In genomic region chr17:32673964-32674363, GRCh38 we compare ENCODE assay signal across 15 cellular contexts.
DNase-seq lines count a peak whose midpoint lies in the region; ATAC-seq and TF ChIP-seq lines count a peak whose summit lies in the region.
"Had no signal": no experiment of that assay in that cellular context is flagged by ENCODE, and none has a peak within 500 bp of the region (broad histone marks: within the 10 kb centered on the region; RNA-seq: fewer than 3 reads in every experiment).

No MANE protein-coding gene starts in this region.

- no peak overlapping the region for H2BK5ac ChIP-seq in mesendoderm (ENCODE audit: low read length)

- H4K5ac ChIP-seq in mesendoderm (ENCODE audit: low read length), result no peak overlapping the region

- H3K18ac ChIP-seq in mesendoderm (ENCODE audit: low read length), result no peak overlapping the region

- TF ChIP-seq CTCF in coronary artery (IDR thresholded peaks at IDR 0.05) (no peak), endothelial cell (IDR thresholded peaks at IDR 0.05; ENCODE audit: unreplicated experiment) (no peak)

- no peak overlapping the region for H4K8ac ChIP-seq in mesendoderm (ENCODE audit: low read depth, low read length)

- POLR2A ChIA-PET in activated CD4-positive, alpha-beta memory T cell treated with anti-CD3 and anti-CD28 coated beads for 36 hours (lab: Charles Lee), result no interaction called here

- H2BK120ac ChIP-seq in mesendoderm (ENCODE audit: low read depth, low read length), result no peak overlapping the region

- H3K36me3 ChIP-seq in mesendoderm (ENCODE audit: control insufficient read depth, insufficient read depth, low read length) (no peaks in the 10 kb centered on the region), aorta (ENCODE audit: control insufficient read depth in 1 of 2, insufficient read depth in 2 of 2, low read length in 1 of 2) (no peaks in the 10 kb centered on the region)
- H3K36me3 ChIP-seq: MG63 had no signal

- H3K9ac ChIP-seq in mesendoderm (ENCODE audit: low read length), result no peak overlapping the region

- H3K56ac ChIP-seq in mesendoderm (ENCODE audit: low read length), result no peak overlapping the region

- H3K4me1 ChIP-seq in mesendoderm (ENCODE audit: control insufficient read depth, low read depth, low read length) (no peaks in the 10 kb centered on the region), aorta (ENCODE audit: control insufficient read depth in 1 of 2, insufficient read depth in 2 of 2, low read length in 2 of 2) (peaks cover 0 to 4% of the 10 kb centered on the region in 2 donors)

- no peaks in the 10 kb centered on the region for H3K9me3 ChIP-seq in aorta (ENCODE audit: control insufficient read depth, low read length)
- H3K9me3 ChIP-seq: MG63 had no signal

- H3K4me3 ChIP-seq in coronary artery (no peak overlapping the region), mesendoderm (ENCODE audit: low read length) (no peak overlapping the region), aorta (ENCODE audit: low read length in 2 of 2) (no peak overlapping the region)
- H3K4me3 ChIP-seq: MG63, PC-9 had no signal

- ATAC-seq in aorta (ENCODE audit: low FRiP score), result no peak

- H3K4me3 Mint-ChIP-seq in activated CD4-positive, alpha-beta memory T cell treated with anti-CD3 and anti-CD28 coated beads for 36 hours, result no peak overlapping the region
- H3K4me3 Mint-ChIP-seq in endothelial cell (ENCODE audit: unreplicated experiment), result no peak overlapping the region
- H3K4me3 Mint-ChIP-seq: B cell; CD4-positive, alpha-beta T cell had no signal

- H3K4me2 ChIP-seq in mesendoderm (ENCODE audit: low read length), result no peak overlapping the region
- H3K4me2 ChIP-seq: PC-9 had no signal

- no peak overlapping the region for H3K27ac Mint-ChIP-seq in activated CD4-positive, alpha-beta memory T cell treated with anti-CD3 and anti-CD28 coated beads for 36 hours
- H3K27ac Mint-ChIP-seq in endothelial cell (ENCODE audit: unreplicated experiment), result no peak overlapping the region
- H3K27ac Mint-ChIP-seq: B cell; CD4-positive, alpha-beta T cell had no signal

- no peak overlapping the region for H2AK5ac ChIP-seq in mesendoderm (ENCODE audit: low read length)

- no peak overlapping the region for H3K23ac ChIP-seq in mesendoderm (ENCODE audit: low read length)

- CTCF ChIA-PET in activated CD4-positive, alpha-beta memory T cell treated with anti-CD3 and anti-CD28 coated beads for 36 hours (lab: Charles Lee), result interaction anchor here (0.7 to 3.6 kb wide), 4 partner anchors 12 to 211 kb away, joined by 3 to 14 read pairs (median 4); no protein-coding TSS in a partner anchor

- H3K36me3 Mint-ChIP-seq in activated CD4-positive, alpha-beta memory T cell treated with anti-CD3 and anti-CD28 coated beads for 36 hours, result peaks cover 10% of the 10 kb centered on the region
- peaks cover 5% of the 10 kb centered on the region for H3K36me3 Mint-ChIP-seq in endothelial cell (ENCODE audit: low read depth, unreplicated experiment)

- no peak overlapping the region for H3K4ac ChIP-seq in mesendoderm (ENCODE audit: low read depth, low read length)

- no peaks in the 10 kb centered on the region for H3K27me3 Mint-ChIP-seq in activated CD4-positive, alpha-beta memory T cell treated with anti-CD3 and anti-CD28 coated beads for 36 hours
- H3K27me3 Mint-ChIP-seq in endothelial cell (ENCODE audit: unreplicated experiment), result no peaks in the 10 kb centered on the region
- H3K27me3 Mint-ChIP-seq: B cell; CD4-positive, alpha-beta T cell had no signal

- peaks cover 5% of the 10 kb centered on the region for H3K9me3 Mint-ChIP-seq in activated CD4-positive, alpha-beta memory T cell treated with anti-CD3 and anti-CD28 coated beads for 36 hours
- peaks cover 6% of the 10 kb centered on the region for H3K9me3 Mint-ChIP-seq in endothelial cell (ENCODE audit: unreplicated experiment)

- H3K4me1 Mint-ChIP-seq in activated CD4-positive, alpha-beta memory T cell treated with anti-CD3 and anti-CD28 coated beads for 36 hours (ENCODE audit: low read depth), result no peaks in the 10 kb centered on the region
- no peaks in the 10 kb centered on the region for H3K4me1 Mint-ChIP-seq in endothelial cell (ENCODE audit: unreplicated experiment)
- H3K4me1 Mint-ChIP-seq: B cell had no signal

- H3K27ac ChIP-seq in coronary artery (peak overlapping the region; percentile 4 to 32), mesendoderm (ENCODE audit: low read depth, low read length) (no peak overlapping the region), aorta (ENCODE audit: low read depth in 1 of 2, low read length in 2 of 2) (peak overlapping the region; percentile 28 to 54)
- H3K27ac ChIP-seq: PC-9 had no signal

- intact Hi-C loops in aorta (cut with DNase I), result no loop called here
- intact Hi-C loops in activated CD4-positive, alpha-beta memory T cell treated with anti-CD3 and anti-CD28 coated beads for 36 hours (cut with micrococcal nuclease), result no loop called here

- H3K27me3 ChIP-seq in mesendoderm (ENCODE audit: insufficient read depth, low read length, poor library complexity) (no peaks in the 10 kb centered on the region), aorta (ENCODE audit: control insufficient read depth in 1 of 2, insufficient read depth in 2 of 2, low read length in 1 of 2) (no peaks in the 10 kb centered on the region)
- H3K27me3 ChIP-seq: MG63 had no signal

- DNase-seq in NCI-H226, result peak; percentile 44
- DNase-seq in coronary artery (ENCODE audit: low spot score), result no peak
- peak; percentile 14 for DNase-seq in mesendoderm
- DNase-seq in aorta, result no peak
- DNase-seq in C1 segment of cervical spinal cord (lab: John Stamatoyannopoulos, UW), result no peak
- no peak for DNase-seq in activated CD4-positive, alpha-beta memory T cell treated with anti-CD3 and anti-CD28 coated beads for 36 hours
- DNase-seq in endothelial cell (ENCODE audit: low spot score), result no peak
- DNase-seq: CD4-positive, alpha-beta T cell; DMS53; MG63; NCI-H1092; NCI-H2081 treated with DMSO at 0.1 percent for 48 hours; NCI-H510A treated with DMSO at 0.1 percent for 48 hours; PC-9 had no signal

- no peak overlapping the region for H2BK15ac ChIP-seq in mesendoderm (replicated peaks; ENCODE audit: low read depth)

- WGBS in mesendoderm (ENCODE audit: extremely low coverage, insufficient coverage, low lambda C conversion rate), result no CpG with 5 or more reads among the region's 3 CpGs
- WGBS in aorta, 2 donors, result 5 to 8% methylated on average over 3 of the region's 3 CpGs

- no peaks in the 10 kb centered on the region for H3K79me2 ChIP-seq in mesendoderm (ENCODE audit: control insufficient read depth, insufficient read depth, low read length)

- H3K79me1 ChIP-seq in mesendoderm (ENCODE audit: low read length), result no peaks in the 10 kb centered on the region

Comparison
In these comparisons a context has a peak if more than half of its experiments do, and no peak if none do; other contexts are left out.
1. DNase-seq: peak in NCI-H226 (single experiment) and mesendoderm (single experiment); none in coronary artery (single experiment), aorta (0 of 2), C1 segment of cervical spinal cord (0 of 14), activated CD4-positive, alpha-beta memory T cell treated with anti-CD3 and anti-CD28 coated beads for 36 hours (single experiment) and endothelial cell (single experiment).